16 cellular contexts compared by ENCODE assay signal in genomic region chr13:112624040-112624439, GRCh38. TPM values are rescaled to one million over a fixed set of nuclear protein-coding genes. Genes with fewer than 3 reads are reported as not detected.
A peak's percentile ranks its signal among the peaks of the same experiment; 100 is the strongest.
DNase-seq lines count a peak whose midpoint lies in the region; TF ChIP-seq lines count a peak whose summit lies in the region.
"Had no signal": no experiment of that assay in that cellular context is flagged by ENCODE, and none has a peak within 500 bp of the region (broad histone marks: within the 10 kb centered on the region; RNA-seq: fewer than 3 reads in every experiment).

No MANE protein-coding gene starts in this region.

- H3K4me1 ChIP-seq in BLaER1 treated with 17β-estradiol and CSF1 and Interleukin-3, amounts not matched to agents 10 nM and 100 nM: peaks cover 0 to 42% (median 32%) of the 10 kb centered on the region in 10 experiments; a peak in 16 of 20 replicates
- H3K4me1 ChIP-seq in mesendoderm (ENCODE audit: control insufficient read depth, low read depth, low read length): no peaks in the 10 kb centered on the region
- no peaks in the 10 kb centered on the region for H3K4me1 ChIP-seq in spleen

- no peak overlapping the region for H3K27ac Mint-ChIP-seq in progenitor cell of endocrine pancreas
- H3K27ac Mint-ChIP-seq: CD4-positive, alpha-beta T cell; CD8-positive, alpha-beta memory T cell had no signal

- no peaks in the 10 kb centered on the region for H4K20me1 ChIP-seq in BLaER1 treated with 17β-estradiol and CSF1 and Interleukin-3, amounts not matched to agents 10 nM and 100 nM

- H3K4me2 ChIP-seq in BLaER1 treated with 17β-estradiol and CSF1 and Interleukin-3, amounts not matched to agents 10 nM and 100 nM: peak overlapping the region in 6 of 11 experiments; percentile 55 to 86 (median 75); a peak in 12 of 22 replicates
- no peak overlapping the region for H3K4me2 ChIP-seq in mesendoderm (ENCODE audit: low read length)

- peaks cover 3% of the 10 kb centered on the region for H3K4me1 Mint-ChIP-seq in progenitor cell of endocrine pancreas (ENCODE audit: low read depth)
- H3K4me1 Mint-ChIP-seq: CD8-positive, alpha-beta memory T cell had no signal

- H3K18ac ChIP-seq in mesendoderm (ENCODE audit: low read length): no peak overlapping the region

- H3K9me3 ChIP-seq in BLaER1 treated with 17β-estradiol and CSF1 and Interleukin-3, amounts not matched to agents 10 nM and 100 nM (replicated peaks in 1 of 11): no peaks in the 10 kb centered on the region
- H3K9me3 ChIP-seq in spleen: no peaks in the 10 kb centered on the region

- no peak for TF ChIP-seq POLR2A in spleen (IDR thresholded peaks at IDR 0.05)

- no peak overlapping the region for H4K5ac ChIP-seq in mesendoderm (ENCODE audit: low read length)

- no peak overlapping the region for H2BK15ac ChIP-seq in mesendoderm (replicated peaks; ENCODE audit: low read depth)

- peaks cover 22% of the 10 kb centered on the region for H3K27me3 Mint-ChIP-seq in progenitor cell of endocrine pancreas

- no peak overlapping the region for H2AK5ac ChIP-seq in mesendoderm (ENCODE audit: low read length)

- no peak for DNase-seq in mesendoderm
- peak; percentile 61 for DNase-seq in spleen
- no peak for DNase-seq in progenitor cell of endocrine pancreas (ENCODE audit: low spot score, unreplicated experiment)
- no peak for DNase-seq in MV-4-11 (lab: John Stamatoyannopoulos, UW)
- DNase-seq in activated naive CD4-positive, alpha-beta T cell treated with Interleukin-2 at 50 U/mL for 16 hours: no peak
- DNase-seq: CD4-positive, alpha-beta T cell; CD8-positive, alpha-beta memory T cell; DMS 273 treated with DMSO at 0.1 percent for 48 hours; DMS79; EL; GDM1; GOT3; HCEC 1CT had no signal

- H3K79me2 ChIP-seq in mesendoderm (ENCODE audit: control insufficient read depth, insufficient read depth, low read length): no peaks in the 10 kb centered on the region

- no peak overlapping the region for H3K9ac ChIP-seq in BLaER1 treated with 17β-estradiol and CSF1 and Interleukin-3, amounts not matched to agents 10 nM and 100 nM
- H3K9ac ChIP-seq in mesendoderm (ENCODE audit: low read length): no peak overlapping the region

- no peak overlapping the region for H3K4me3 Mint-ChIP-seq in progenitor cell of endocrine pancreas (ENCODE audit: low read depth)
- H3K4me3 Mint-ChIP-seq: CD14-positive monocyte; CD4-positive, alpha-beta T cell; CD8-positive, alpha-beta memory T cell had no signal

- H3K36me3 Mint-ChIP-seq in progenitor cell of endocrine pancreas (ENCODE audit: insufficient read depth): no peaks in the 10 kb centered on the region
- H3K36me3 Mint-ChIP-seq: CD14-positive monocyte; CD8-positive, alpha-beta memory T cell had no signal

- no peak overlapping the region for H2BK120ac ChIP-seq in mesendoderm (ENCODE audit: low read depth, low read length)

- no peaks in the 10 kb centered on the region for H3K36me3 ChIP-seq in BLaER1 treated with 17β-estradiol and CSF1 and Interleukin-3, amounts not matched to agents 10 nM and 100 nM
- H3K36me3 ChIP-seq in mesendoderm (ENCODE audit: control insufficient read depth, insufficient read depth, low read length) (no peaks in the 10 kb centered on the region), spleen (no peaks in the 10 kb centered on the region)

- no peak overlapping the region for H3K27ac ChIP-seq in BLaER1 treated with 17β-estradiol and CSF1 and Interleukin-3, amounts not matched to agents 10 nM and 100 nM
- H3K27ac ChIP-seq in mesendoderm (ENCODE audit: low read depth, low read length) (no peak overlapping the region), spleen (no peak overlapping the region)

- H3K23ac ChIP-seq in mesendoderm (ENCODE audit: low read length): peak overlapping the region; percentile 6

- no peak overlapping the region for H3K4ac ChIP-seq in mesendoderm (ENCODE audit: low read depth, low read length)

- H3K27me3 ChIP-seq in BLaER1 treated with 17β-estradiol and CSF1 and Interleukin-3, amounts not matched to agents 10 nM and 100 nM: no peaks in the 10 kb centered on the region
- no peaks in the 10 kb centered on the region for H3K27me3 ChIP-seq in mesendoderm (ENCODE audit: insufficient read depth, low read length, poor library complexity)
- peaks cover 0 to 34% (median 0%) of the 10 kb centered on the region in 7 donors for H3K27me3 ChIP-seq in spleen (replicated peaks in 1 of 7)

- TF ChIP-seq CTCF in spleen (IDR thresholded peaks at IDR 0.05 in 8 of 11, conservative IDR thresholded peaks at IDR 0.05 in 3 of 11) (no peak), progenitor cell of endocrine pancreas (IDR thresholded peaks at IDR 0.05; ENCODE audit: unreplicated experiment) (no peak)

- no peaks in the 10 kb centered on the region for H3K79me1 ChIP-seq in mesendoderm (ENCODE audit: low read length)

- WGBS in mesendoderm (ENCODE audit: extremely low coverage, insufficient coverage, low lambda C conversion rate): no CpG with 5 or more reads among the region's 16 CpGs
- WGBS in spleen, 5 donors: 81 to 89% (median 84%) methylated on average over 5 to 16 of the region's 16 CpGs

- no peak overlapping the region for H4K8ac ChIP-seq in mesendoderm (ENCODE audit: low read depth, low read length)

- H3K4me3 ChIP-seq in BLaER1 treated with 17β-estradiol and CSF1 and Interleukin-3, amounts not matched to agents 10 nM and 100 nM: no peak overlapping the region
- H3K4me3 ChIP-seq in mesendoderm (ENCODE audit: low read length): no peak overlapping the region
- no peak overlapping the region for H3K4me3 ChIP-seq in spleen
- H3K4me3 ChIP-seq: GM12878 had no signal

- H3K9me3 Mint-ChIP-seq in progenitor cell of endocrine pancreas (ENCODE audit: low read depth): no peaks in the 10 kb centered on the region
- H3K9me3 Mint-ChIP-seq: CD4-positive, alpha-beta T cell; CD8-positive, alpha-beta memory T cell had no signal

- H2BK5ac ChIP-seq in mesendoderm (ENCODE audit: low read length): no peak overlapping the region

- intact Hi-C loops in spleen (cut with DNase I; ENCODE audit: low total_unique reads): no loop called here

- no peak overlapping the region for H3K56ac ChIP-seq in mesendoderm (ENCODE audit: low read length)

RNA-seq across cellular contexts. Expression of gene TUBGCP3, which starts 36.1 kb away (rescaled TPM):
- 20.8 TPM for polyA plus RNA-seq in mesendoderm (2013, experiment 1 of 2)
- 20.8 TPM for polyA plus RNA-seq in mesendoderm (2013, experiment 2 of 2)
- total RNA-seq in spleen (10 to 100 TPM; 35.3 to 69.8 (median 55.1) TPM), progenitor cell of endocrine pancreas (30.6 and 31.8 TPM in 2 replicates)
- 10 to 100 TPM in 2 of 3 donors, 1 to 10 TPM in 1; 9.1 to 14.9 (median 11.3) TPM for polyA plus RNA-seq in spleen
